ENCODE assay signal across 8 cellular contexts in genomic region chr2:133780099-133780996, GRCh38.
A peak's percentile ranks its signal among the peaks of the same experiment; 100 is the strongest.
DNase-seq lines count a peak whose midpoint lies in the region; ATAC-seq and FAIRE-seq lines count a peak whose summit lies in the region.

No MANE protein-coding gene starts in this region.

- 49 to 55% (median 51%) methylated on average over 12 of the region's 12 CpGs for WGBS in small intestine, 3 donors

- H3K4me1 ChIP-seq in small intestine (ENCODE audit: control insufficient read depth in 2 of 2, insufficient read depth in 1 of 2, low read depth in 1 of 2, low read length in 1 of 2), result no peaks in the 10 kb centered on the region

- FAIRE-seq in small intestine (lab: Jason Lieb, UNC), result no peak

- ATAC-seq in HG02973 (IDR thresholded peaks at IDR 0.05; ENCODE audit: unreplicated experiment) (peak; percentile 72), GM18909 (IDR thresholded peaks at IDR 0.05; ENCODE audit: poor library complexity, unreplicated experiment) (no peak)

- no peak overlapping the region for H3K4me3 ChIP-seq in small intestine (ENCODE audit: low read depth in 1 of 2, low read length in 2 of 2)

- DNase-seq in stimulated activated CD4-positive, alpha-beta T cell treated with anti-CD3 and anti-CD28 coated beads, Interleukin-15, amount 100 ng/mL, for 48 hours (ENCODE audit: low read depth in 2 of 2), result peak; percentile 0 to 3
- DNase-seq in stimulated activated CD4-positive, alpha-beta T cell treated with anti-CD3 and anti-CD28 coated beads, Interleukin-12 subunit alpha, Interleukin-12 subunit beta, amount 100 ng/mL, for 4 hours, result no peak
- DNase-seq in NCI-H460 (ENCODE audit: extremely low read depth, low read depth) (peak; percentile 85), anterior cingulate cortex (lab: John Stamatoyannopoulos, UW) (peak in 34 of 58 donors; percentile 2 to 78 (median 19)), hepatic stellate cell (ENCODE audit: low spot score) (peak; percentile 29), small intestine (peak; percentile 63)

- no peak overlapping the region for H3K27ac ChIP-seq in small intestine (ENCODE audit: low read depth in 1 of 2, low read length in 1 of 2)

- no peaks in the 10 kb centered on the region for H3K27me3 ChIP-seq in small intestine (ENCODE audit: control insufficient read depth in 2 of 2, insufficient read depth in 2 of 2, low read length in 2 of 2)

- H3K36me3 ChIP-seq in small intestine (ENCODE audit: control insufficient read depth in 2 of 2, insufficient read depth in 2 of 2, low read length in 2 of 2), result no peaks in the 10 kb centered on the region

- H3K9me3 ChIP-seq in small intestine (ENCODE audit: control insufficient read depth, low read depth), result no peaks in the 10 kb centered on the region
